In the genomic region with DNA sequence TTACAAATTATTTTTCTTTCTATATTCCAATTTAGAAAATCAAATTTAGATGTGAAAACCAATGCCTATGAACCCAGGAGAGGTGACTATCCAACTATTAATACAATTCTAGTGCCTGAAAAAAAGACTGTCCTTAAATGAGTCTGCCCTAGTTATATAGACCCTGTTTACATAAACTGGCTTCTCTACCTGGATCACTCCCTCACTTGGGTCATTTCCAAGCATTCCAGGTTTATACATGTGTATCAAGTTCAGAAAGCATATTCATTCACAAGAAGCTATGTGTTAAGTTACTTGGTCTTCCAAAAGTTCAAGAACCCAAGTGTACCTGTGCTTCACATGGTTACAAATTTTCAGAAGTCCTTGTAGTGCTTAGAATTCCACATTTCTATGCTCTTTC, we compare ENCODE assay signal across 8 cellular contexts. TPM values are rescaled to one million over a fixed set of nuclear protein-coding genes. Genes with fewer than 3 reads are reported as not detected.
"Had no signal": no experiment of that assay in that cellular context is flagged by ENCODE, and none has a peak within 500 bp of the region (broad histone marks: within the 10 kb centered on the region; RNA-seq: fewer than 3 reads in every experiment).

No MANE protein-coding gene starts in this region.

- ATAC-seq: HCT116 had no signal

- H3K9ac ChIP-seq: GM23248 had no signal

- H3K9me3 ChIP-seq: HAP-1 had no signal

- H3K36me3 ChIP-seq: HAP-1 had no signal

- H3K4me3 ChIP-seq: GM23248, HAP-1 had no signal

- DNase-seq: GM23248, GOT3, H7, HFFc6, KBM-7 had no signal

- H3K27ac ChIP-seq: GM23248 had no signal

- H2AFZ ChIP-seq: GM23248 had no signal

RNA-seq across cellular contexts. Expression of a gene that starts 8.3 kb away (rescaled TPM):
- total RNA-seq: GM23248, HT-29 had no signal
